Comparison of ENCODE assay signal across 15 cellular contexts in the genomic region with DNA sequence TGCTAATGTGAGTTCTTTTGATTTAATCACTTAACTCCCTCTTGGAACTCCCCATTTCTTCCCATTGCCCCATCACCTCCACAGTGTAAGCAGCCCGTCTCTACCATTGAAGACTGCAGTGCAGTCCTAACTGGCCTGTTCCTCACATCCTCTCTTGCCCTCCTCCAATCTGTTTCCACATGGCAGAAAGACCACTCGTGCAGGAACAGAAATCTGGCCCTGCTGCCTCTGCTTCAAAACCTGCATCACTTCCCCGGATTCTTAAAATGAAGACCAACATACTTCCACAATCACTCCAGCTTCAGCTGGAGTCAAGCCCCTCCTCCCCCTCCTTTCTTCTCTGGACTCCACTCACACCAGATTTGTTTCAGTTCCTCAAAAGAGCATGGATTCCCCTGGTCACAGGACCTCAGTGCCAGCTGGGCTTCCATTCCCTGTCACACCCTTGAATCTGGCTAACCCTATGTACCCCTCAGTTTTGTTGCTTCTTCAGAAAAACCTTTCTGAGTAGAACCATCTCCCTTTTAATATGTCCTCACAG.
DNase-seq lines count a peak whose midpoint lies in the region; ATAC-seq, FAIRE-seq and TF ChIP-seq lines count a peak whose summit lies in the region.
"Had no signal": no experiment of that assay in that cellular context is flagged by ENCODE, and none has a peak within 500 bp of the region (broad histone marks: within the 10 kb centered on the region; RNA-seq: fewer than 3 reads in every experiment).

No MANE protein-coding gene starts in this region.

- H3K4me3 ChIP-seq in GM12878 (no peak overlapping the region), thymus (ENCODE audit: low read length) (no peak overlapping the region)
- H3K4me3 ChIP-seq: MG63, skin epidermis had no signal

- H3K36me3 ChIP-seq in GM12878 (ENCODE audit: control insufficient read depth in 2 of 2, insufficient read depth in 2 of 2, low read length in 1 of 2) (no peaks in the 10 kb centered on the region), thymus (ENCODE audit: control insufficient read depth, insufficient read depth) (no peaks in the 10 kb centered on the region)
- H3K36me3 ChIP-seq: MG63 had no signal

- H3K4me1 ChIP-seq in GM12878 (ENCODE audit: control insufficient read depth, insufficient read depth, low read length) = no peaks in the 10 kb centered on the region
- H3K4me1 ChIP-seq in thymus (ENCODE audit: control insufficient read depth, insufficient read depth, low read length) = no peaks in the 10 kb centered on the region

- H3K27me3 Mint-ChIP-seq in HFFc6 (ENCODE audit: insufficient read depth) = peaks cover 3% of the 10 kb centered on the region; the same call in 1 of the 2 replicates
- H3K27me3 Mint-ChIP-seq: stimulated activated naive CD8-positive, alpha-beta T cell treated with anti-CD3 and anti-CD28 coated beads, Interleukin-15, Interleukin-2, amounts not matched to agents 100 ng/mL and 50 ng/mL, for 24 hours had no signal

- CTCF ChIA-PET in GM12878 (lab: Yijun Ruan, JAX) = interaction anchor here (1.1 to 2.5 kb wide), 3 partner anchors 273 to 617 kb away, joined by 3 to 9 read pairs (median 6); no protein-coding TSS in a partner anchor

- no peaks in the 10 kb centered on the region; the same call in 1 of the 2 replicates for H3K9me3 Mint-ChIP-seq in HFFc6
- H3K9me3 Mint-ChIP-seq: stimulated activated naive CD8-positive, alpha-beta T cell treated with anti-CD3 and anti-CD28 coated beads, Interleukin-15, Interleukin-2, amounts not matched to agents 100 ng/mL and 50 ng/mL, for 24 hours had no signal

- H3K9me3 ChIP-seq in GM12878 (replicated peaks; ENCODE audit: control insufficient read depth, insufficient read depth, low read length) (no peaks in the 10 kb centered on the region), thymus (ENCODE audit: control insufficient read depth) (no peaks in the 10 kb centered on the region)
- H3K9me3 ChIP-seq: MG63 had no signal

- DNase-seq in HFFc6 = no peak
- no peak for DNase-seq in GM12878 (ENCODE audit: low read depth, low spot score)
- peak; percentile 80 for DNase-seq in medulla oblongata (ENCODE audit: extremely low spot score)
- no peak for DNase-seq in NCI-H446 (lab: John Stamatoyannopoulos, UW)
- no peak for DNase-seq in islet precursor cell
- DNase-seq in DMS53 treated with DMSO at 0.1 percent for 48 hours (lab: John Stamatoyannopoulos, UW; ENCODE audit: unreplicated experiment) = no peak
- DNase-seq: SIG-M5 had no signal

- H3K4me2 ChIP-seq in GM12878 (ENCODE audit: control insufficient read depth, insufficient read depth) = no peak overlapping the region

- intact Hi-C loops in GM12878 (cut with micrococcal nuclease; ENCODE audit: unreplicated experiment) = loop anchor here (1.0 to 10.0 kb wide), 4 partner anchors 268 to 1076 kb away; no protein-coding TSS in a partner anchor

- TF ChIP-seq CTCF in HFFc6 (IDR thresholded peaks at IDR 0.05) = no peak
- no peak for TF ChIP-seq CTCF in GM12878 (IDR thresholded peaks at IDR 0.05 in 2 of 3, conservative IDR thresholded peaks at IDR 0.05 in 1 of 3; ENCODE audit: control insufficient read depth in 2 of 3, extremely low read depth in 1 of 3, insufficient read depth in 1 of 3, low read depth in 3 of 3, low read length in 3 of 3)

- H3K79me2 ChIP-seq in GM12878 (ENCODE audit: control insufficient read depth, insufficient read depth, low read length) = no peaks in the 10 kb centered on the region

- RAD21 ChIA-PET in GM12878 (lab: Charles Lee; ENCODE audit: unreplicated experiment) = interaction anchor here (1.0 kb wide), 1 partner anchor 363 kb away, joined by 3 read pairs; no protein-coding TSS in a partner anchor

- TF ChIP-seq EP300 in GM12878 (IDR thresholded peaks at IDR 0.05; ENCODE audit: borderline replicate concordance in 1 of 2, control insufficient read depth in 1 of 2, low read depth in 2 of 2, low read length in 2 of 2) = no peak

- FAIRE-seq in GM12878 (lab: Jason Lieb, UNC) = no peak
- FAIRE-seq: colon, TTC549 had no signal

- H3K27me3 ChIP-seq in GM12878 (replicated peaks in 1 of 2; ENCODE audit: control insufficient read depth in 2 of 2, insufficient read depth in 2 of 2, low read length in 1 of 2) (no peaks in the 10 kb centered on the region), thymus (ENCODE audit: control insufficient read depth, insufficient read depth) (no peaks in the 10 kb centered on the region)
- H3K27me3 ChIP-seq: MG63 had no signal

- in situ Hi-C loops in GM12878 (cut with MboI) = loop anchor here (5.0 to 10.0 kb wide), 3 partner anchors 368 to 1078 kb away; no protein-coding TSS in a partner anchor

- SMC1A ChIA-PET in GM12878 (lab: Charles Lee; ENCODE audit: uncharacterized antibody, unreplicated experiment) = interaction anchor here (1.3 kb wide), 1 partner anchor 363 kb away, joined by 4 read pairs; no protein-coding TSS in a partner anchor

- H3K27ac Mint-ChIP-seq in HFFc6 = peak overlapping the region; percentile 15
- H3K27ac Mint-ChIP-seq: nephron progenitor cell; stimulated activated naive CD8-positive, alpha-beta T cell treated with anti-CD3 and anti-CD28 coated beads, Interleukin-15, Interleukin-2, amounts not matched to agents 100 ng/mL and 50 ng/mL, for 24 hours had no signal

- no peaks in the 10 kb centered on the region for H4K20me1 ChIP-seq in GM12878 (ENCODE audit: control insufficient read depth, insufficient read depth)

- no peak overlapping the region for H2AFZ ChIP-seq in GM12878 (ENCODE audit: control insufficient read depth, low read depth, low read length)

- no peak for TF ChIP-seq POLR2A in GM12878 (IDR thresholded peaks at IDR 0.05; ENCODE audit: low read depth, low read length)

- ATAC-seq in GM12878 (peak; percentile 64), GM19467 (IDR thresholded peaks at IDR 0.05; ENCODE audit: unreplicated experiment) (no peak)

- H3K27ac ChIP-seq in GM12878 (ENCODE audit: control insufficient read depth, insufficient read depth) = no peak overlapping the region
- H3K27ac ChIP-seq in thymus (ENCODE audit: low read depth) = peak overlapping the region; percentile 8

- H3K4me3 Mint-ChIP-seq in HFFc6 = no peak overlapping the region
- H3K4me3 Mint-ChIP-seq: nephron progenitor cell; stimulated activated naive CD8-positive, alpha-beta T cell treated with anti-CD3 and anti-CD28 coated beads, Interleukin-15, Interleukin-2, amounts not matched to agents 100 ng/mL and 50 ng/mL, for 24 hours had no signal

- H3K4me1 Mint-ChIP-seq in HFFc6 (ENCODE audit: low read depth) = peaks cover 16% of the 10 kb centered on the region

- POLR2A ChIA-PET in GM12878 (lab: Charles Lee) = no interaction called here

- BruUV-seq in GM12878 (replicated peaks; lab: Mats Ljungman, UMichigan) = no TSS peak

- TF ChIP-seq RAD21 in GM12878 (IDR thresholded peaks at IDR 0.05; ENCODE audit: insufficient read depth, low read depth, low read length) = no peak

- H3K9ac ChIP-seq in GM12878 (ENCODE audit: control insufficient read depth, insufficient read depth, low read length) = no peak overlapping the region

- WGBS in GM12878 (ENCODE audit: insufficient coverage, insufficient replicate concordance, low lambda C conversion rate, missing lambda C conversion rate) = 35% methylated on average over 3 of the region's 3 CpGs
- WGBS in thymus = 68% methylated on average over 3 of the region's 3 CpGs

- H3K36me3 Mint-ChIP-seq in HFFc6 (ENCODE audit: low read depth) = no peaks in the 10 kb centered on the region

TF ChIP-seq in GM12878, 131 proteins besides CTCF, POLR2A, EP300 and RAD21:
- TF ChIP-seq TCF12 (IDR thresholded peaks at IDR 0.05; ENCODE audit: low read depth, low read length) (peak; percentile 15; the same call in 1 of the 2 replicates), SPI1 (IDR thresholded peaks at IDR 0.05; ENCODE audit: borderline replicate concordance, insufficient read depth, low read depth, low read length) (peak; percentile 84), ZNF24 (IDR thresholded peaks at IDR 0.05) (no peak), IKZF1 (conservative IDR thresholded peaks at IDR 0.05) (peak; percentile 31; the same call in 1 of the 2 replicates), FOS (IDR thresholded peaks at IDR 0.05; ENCODE audit: borderline replicate concordance, extremely low read depth, insufficient read length) (no peak)
